Comparison of ENCODE assay signal across 8 cellular contexts in the genomic region with DNA sequence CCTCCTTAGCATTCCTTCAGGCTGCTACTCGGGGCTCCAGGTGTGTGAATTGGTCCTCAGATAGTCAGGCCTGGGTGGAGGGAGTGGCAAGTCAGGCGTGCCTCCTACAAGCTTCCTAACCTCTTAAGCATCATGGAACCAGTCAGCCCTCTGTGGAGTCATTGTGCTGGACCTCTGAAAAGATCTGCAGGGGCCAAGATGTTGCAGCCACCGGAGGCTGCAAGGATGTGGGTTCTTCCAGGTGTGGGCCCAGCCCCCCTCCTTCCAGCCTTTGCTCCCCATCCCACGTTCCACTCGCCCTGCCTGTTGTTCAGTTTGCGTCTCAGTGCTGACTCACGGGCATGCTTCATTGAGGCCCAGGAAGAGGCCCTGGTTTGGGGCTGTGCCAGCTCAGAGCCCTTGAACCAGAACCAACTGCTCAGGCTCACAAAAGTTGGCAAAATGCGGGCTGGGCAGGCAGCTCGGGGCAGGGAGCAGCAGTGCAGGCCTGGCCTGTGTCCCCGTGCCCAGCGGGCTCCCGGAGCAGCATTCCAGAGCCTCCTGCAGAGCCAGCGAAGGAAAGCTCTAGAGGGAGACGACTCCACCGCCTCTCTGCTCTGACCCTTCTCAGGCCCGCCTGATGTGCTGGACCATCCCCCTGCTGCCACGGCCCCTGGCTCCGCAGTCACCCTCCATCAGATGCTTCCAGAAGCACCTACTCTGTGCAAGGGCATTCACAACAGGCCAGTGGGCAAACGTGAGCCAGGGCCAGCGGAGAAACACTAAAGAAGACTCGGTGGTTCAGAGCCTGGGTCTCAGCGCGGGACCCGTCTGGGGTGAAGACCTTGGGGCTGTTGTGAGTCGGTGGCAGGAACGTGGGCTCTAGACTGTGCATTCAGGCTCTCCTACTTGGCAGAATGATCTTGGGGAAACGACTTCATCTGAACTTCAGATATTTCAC. TPM values are rescaled to one million over a fixed set of nuclear protein-coding genes. Genes with fewer than 3 reads are reported as not detected.
DNase-seq lines count a peak whose midpoint lies in the region; ATAC-seq and TF ChIP-seq lines count a peak whose summit lies in the region.

No MANE protein-coding gene starts in this region.

- H3K36me3 ChIP-seq in BE2C = no peaks in the 10 kb centered on the region
- H3K36me3 ChIP-seq in Peyer's patch = no peaks in the 10 kb centered on the region
- no peaks in the 10 kb centered on the region for H3K36me3 ChIP-seq in osteoblast (ENCODE audit: insufficient read depth, low read length)
- peaks cover 2% of the 10 kb centered on the region for H3K36me3 ChIP-seq in suprapubic skin

- H3K4me1 Mint-ChIP-seq in activated T-helper 1 cell treated with anti-CD3 and anti-CD28 coated beads, Interleukin-12 subunit alpha, Interleukin-12 subunit beta, Interleukin-2, Interleukin-4 antibody, amounts not matched to agents 30 ng/mL and 10 ng/mL and 1 ng/mL, durations not matched to agents 14 hours and 24 hours and 36 hours (ENCODE audit: low read depth) = peaks cover 80% of the 10 kb centered on the region

- no peak for TF ChIP-seq EP300 in suprapubic skin (IDR thresholded peaks at IDR 0.05)

- H3K4me2 ChIP-seq in osteoblast (ENCODE audit: insufficient read depth, low read length) = peak overlapping the region; percentile 26

- H3K27me3 Mint-ChIP-seq in activated T-helper 1 cell treated with anti-CD3 and anti-CD28 coated beads, Interleukin-12 subunit alpha, Interleukin-12 subunit beta, Interleukin-2, Interleukin-4 antibody, amounts not matched to agents 30 ng/mL and 10 ng/mL and 1 ng/mL, durations not matched to agents 14 hours and 24 hours and 36 hours (ENCODE audit: insufficient read depth) = no peaks in the 10 kb centered on the region

- H3K9me3 ChIP-seq in BE2C (no peaks in the 10 kb centered on the region), Peyer's patch (no peaks in the 10 kb centered on the region), osteoblast (ENCODE audit: low read depth, low read length) (no peaks in the 10 kb centered on the region), suprapubic skin (no peaks in the 10 kb centered on the region)

- H3K27me3 ChIP-seq in BE2C = no peaks in the 10 kb centered on the region
- no peaks in the 10 kb centered on the region for H3K27me3 ChIP-seq in Peyer's patch
- no peaks in the 10 kb centered on the region for H3K27me3 ChIP-seq in osteoblast (ENCODE audit: insufficient read depth, low read length)
- no peaks in the 10 kb centered on the region for H3K27me3 ChIP-seq in suprapubic skin

- ATAC-seq in HG02588 (IDR thresholded peaks at IDR 0.05; ENCODE audit: unreplicated experiment) (peak; percentile 34), GM21526 (IDR thresholded peaks at IDR 0.05; ENCODE audit: low FRiP score, unreplicated experiment) (no peak)

- H3K27ac ChIP-seq in Peyer's patch (peak overlapping the region; percentile 43 to 80 (median 60)), osteoblast (ENCODE audit: low read depth, low read length) (peak overlapping the region; percentile 53), suprapubic skin (peak overlapping the region; percentile 90)

- H3K36me3 Mint-ChIP-seq in activated T-helper 1 cell treated with anti-CD3 and anti-CD28 coated beads, Interleukin-12 subunit alpha, Interleukin-12 subunit beta, Interleukin-2, Interleukin-4 antibody, amounts not matched to agents 30 ng/mL and 10 ng/mL and 1 ng/mL, durations not matched to agents 14 hours and 24 hours and 36 hours (ENCODE audit: low read depth) = peaks cover 26% of the 10 kb centered on the region

- TF ChIP-seq POLR2A in Peyer's patch (IDR thresholded peaks at IDR 0.05) = no peak
- TF ChIP-seq POLR2A in suprapubic skin (IDR thresholded peaks at IDR 0.05) = no peak

- H4K20me1 ChIP-seq in osteoblast (ENCODE audit: insufficient read depth, low read length) = peaks cover 14% of the 10 kb centered on the region

- H3K27ac Mint-ChIP-seq in activated T-helper 1 cell treated with anti-CD3 and anti-CD28 coated beads, Interleukin-12 subunit alpha, Interleukin-12 subunit beta, Interleukin-2, Interleukin-4 antibody, amounts not matched to agents 30 ng/mL and 10 ng/mL and 1 ng/mL, durations not matched to agents 14 hours and 24 hours and 36 hours = peak overlapping the region; percentile 92

- intact Hi-C loops in activated T-helper 1 cell treated with anti-CD3 and anti-CD28 coated beads, Interleukin-12 subunit alpha, Interleukin-12 subunit beta, Interleukin-2, Interleukin-4 antibody, amounts not matched to agents 30 ng/mL and 10 ng/mL and 1 ng/mL, durations not matched to agents 14 hours and 24 hours and 36 hours (cut with micrococcal nuclease) = loop anchor here (1.0 kb wide), 2 partner anchors 10 to 34 kb away; no protein-coding TSS in a partner anchor

- WGBS in suprapubic skin = 40% methylated on average over 17 of the region's 27 CpGs

- no peak overlapping the region for H3K4me3 ChIP-seq in BE2C (ENCODE audit: low read depth, low read length)
- no peak overlapping the region for H3K4me3 ChIP-seq in Peyer's patch
- no peak overlapping the region for H3K4me3 ChIP-seq in fibroblast of mammary gland (ENCODE audit: control insufficient read depth, low read depth, low read length)
- H3K4me3 ChIP-seq in osteoblast (ENCODE audit: insufficient read depth, low read length) = no peak overlapping the region
- H3K4me3 ChIP-seq in suprapubic skin = peak overlapping the region; percentile 15

- H3K4me1 ChIP-seq in BE2C = peaks cover 45% of the 10 kb centered on the region
- H3K4me1 ChIP-seq in Peyer's patch = peaks cover 9 to 57% (median 15%) of the 10 kb centered on the region in 4 donors
- peaks cover 30% of the 10 kb centered on the region for H3K4me1 ChIP-seq in osteoblast (ENCODE audit: insufficient read depth, low read length)
- H3K4me1 ChIP-seq in suprapubic skin = peaks cover 73% of the 10 kb centered on the region

- H3K4me3 Mint-ChIP-seq in activated T-helper 1 cell treated with anti-CD3 and anti-CD28 coated beads, Interleukin-12 subunit alpha, Interleukin-12 subunit beta, Interleukin-2, Interleukin-4 antibody, amounts not matched to agents 30 ng/mL and 10 ng/mL and 1 ng/mL, durations not matched to agents 14 hours and 24 hours and 36 hours = peak overlapping the region; percentile 79

- H3K9me3 Mint-ChIP-seq in activated T-helper 1 cell treated with anti-CD3 and anti-CD28 coated beads, Interleukin-12 subunit alpha, Interleukin-12 subunit beta, Interleukin-2, Interleukin-4 antibody, amounts not matched to agents 30 ng/mL and 10 ng/mL and 1 ng/mL, durations not matched to agents 14 hours and 24 hours and 36 hours = peaks cover 4% of the 10 kb centered on the region

- peak overlapping the region; percentile 17 for H2AFZ ChIP-seq in osteoblast (ENCODE audit: low read length)

- TF ChIP-seq CTCF in BE2C (IDR thresholded peaks at IDR 0.05; ENCODE audit: low read depth, low read length) (no peak), Peyer's patch (IDR thresholded peaks at IDR 0.05) (no peak), fibroblast of mammary gland (conservative IDR thresholded peaks at IDR 0.05; ENCODE audit: control insufficient read depth, insufficient read depth, low read depth, low read length) (no peak), osteoblast (IDR thresholded peaks at IDR 0.05; ENCODE audit: extremely low read depth, low read depth, low read length) (no peak), suprapubic skin (IDR thresholded peaks at IDR 0.05) (no peak)

- DNase-seq in BE2C = peak; percentile 69
- peak; percentile 61 to 90 (median 79) for DNase-seq in Peyer's patch
- DNase-seq in activated T-helper 1 cell treated with anti-CD3 and anti-CD28 coated beads, Interleukin-12 subunit alpha, Interleukin-12 subunit beta, Interleukin-2, Interleukin-4 antibody, amounts not matched to agents 30 ng/mL and 10 ng/mL and 1 ng/mL, durations not matched to agents 14 hours and 24 hours and 36 hours (ENCODE audit: low spot score) = peak; percentile 39
- DNase-seq in fibroblast of mammary gland (ENCODE audit: low read depth) = peak; percentile 95
- peak; percentile 98 for DNase-seq in osteoblast (ENCODE audit: insufficient read length, low spot score, missing footprints)
- DNase-seq in suprapubic skin (ENCODE audit: low spot score in 2 of 2) = peak in 1 of 2 donors; percentile 86

- H3K79me2 ChIP-seq in osteoblast (ENCODE audit: insufficient read depth, low read length) = no peaks in the 10 kb centered on the region

RNA-seq across cellular contexts. Expression of gene LDHD, which starts 7.5 kb away (rescaled TPM):
- 0.22 TPM for polyA plus RNA-seq in BE2C (2012; ENCODE audit: insufficient read depth, insufficient read length, low read depth)
- 10 to 100 TPM in 3 of 4 donors, 1 to 10 TPM in 1; 2.5 to 37.0 (median 22.4) TPM for total RNA-seq in Peyer's patch
- total RNA-seq in activated T-helper 1 cell treated with anti-CD3 and anti-CD28 coated beads, Interleukin-12 subunit alpha, Interleukin-12 subunit beta, Interleukin-2, Interleukin-4 antibody, amounts not matched to agents 30 ng/mL and 10 ng/mL and 1 ng/mL, durations not matched to agents 14 hours and 24 hours and 36 hours = 0.20 and 0.26 TPM in 2 replicates
- total RNA-seq in osteoblast = 2.7 and 3.6 TPM in 2 replicates
- 10 to 100 TPM; 10.7 to 19.2 (median 14.0) TPM for total RNA-seq in suprapubic skin

RNA-seq across cellular contexts. Expression of gene ZFP1, which starts 39.3 kb away (rescaled TPM):
- polyA plus RNA-seq in BE2C (2012; ENCODE audit: insufficient read depth, insufficient read length, low read depth) = 34.8 TPM
- total RNA-seq in Peyer's patch (1 to 10 TPM; 2.6 to 6.1 (median 4.9) TPM), osteoblast (12.7 TPM in 2 replicates), suprapubic skin (1 to 10 TPM; 4.4 to 8.7 (median 6.8) TPM)
- 12.3 and 14.6 TPM in 2 replicates for total RNA-seq in activated T-helper 1 cell treated with anti-CD3 and anti-CD28 coated beads, Interleukin-12 subunit alpha, Interleukin-12 subunit beta, Interleukin-2, Interleukin-4 antibody, amounts not matched to agents 30 ng/mL and 10 ng/mL and 1 ng/mL, durations not matched to agents 14 hours and 24 hours and 36 hours
